27 cellular contexts compared by ENCODE assay signal in the genomic region with DNA sequence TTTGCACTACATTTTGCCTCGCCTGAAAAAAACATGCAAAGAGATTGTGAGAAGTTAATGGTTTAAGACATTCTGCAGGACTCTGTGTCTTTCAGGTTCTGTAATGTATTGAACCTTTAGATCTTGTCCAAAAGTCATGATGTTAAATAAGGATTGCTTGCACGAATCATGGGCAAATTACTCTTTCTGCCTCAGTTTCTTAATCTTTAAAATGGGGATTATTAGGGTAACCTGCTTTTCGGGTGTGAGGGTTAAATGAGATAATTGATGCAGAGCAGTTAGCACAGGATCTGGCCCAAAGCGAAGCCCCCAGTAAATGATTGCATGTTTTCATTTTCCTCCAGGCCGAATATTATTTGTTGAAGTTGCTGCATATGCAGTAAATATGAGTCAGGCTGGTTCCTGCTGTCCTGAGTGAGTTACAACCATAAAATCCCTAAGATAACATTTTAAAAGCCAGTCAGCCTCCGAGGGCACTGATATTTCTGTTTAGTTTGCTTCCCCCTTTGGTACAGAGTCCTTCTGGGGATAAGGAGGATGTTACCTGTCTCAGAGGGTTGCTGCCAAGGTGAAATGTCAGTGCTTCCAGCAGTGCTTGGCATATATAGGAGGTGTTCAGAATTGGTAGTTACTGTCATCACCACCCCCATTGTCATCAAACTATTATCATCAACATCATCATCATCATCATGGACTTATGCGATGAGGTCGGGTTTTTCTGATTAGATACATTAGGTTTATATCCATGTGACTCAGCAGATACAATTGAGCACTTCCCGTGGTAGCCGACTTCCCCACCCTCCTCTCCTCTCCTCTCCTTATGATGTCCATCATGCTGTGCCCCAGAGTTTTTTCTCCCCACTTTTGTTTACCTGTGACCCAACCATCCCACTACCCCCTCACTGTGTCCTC. TPM values are rescaled to one million over a fixed set of nuclear protein-coding genes. Genes with fewer than 3 reads are reported as not detected.
A peak's percentile ranks its signal among the peaks of the same experiment; 100 is the strongest.
DNase-seq lines count a peak whose midpoint lies in the region; ATAC-seq, FAIRE-seq and TF ChIP-seq lines count a peak whose summit lies in the region.
"Had no signal": no experiment of that assay in that cellular context is flagged by ENCODE, and none has a peak within 500 bp of the region (broad histone marks: within the 10 kb centered on the region; RNA-seq: fewer than 3 reads in every experiment).

No MANE protein-coding gene starts in this region.

- H3F3A ChIP-seq in smooth muscle cell (ENCODE audit: low read depth) = no peaks in the 10 kb centered on the region

- H3K4me1 ChIP-seq in OCI-LY3 (ENCODE audit: low read length) (peaks cover 76% of the 10 kb centered on the region), endothelial cell of umbilical vein (ENCODE audit: control insufficient read depth, extremely low read depth, insufficient read depth, low read length) (peaks cover 6% of the 10 kb centered on the region), smooth muscle cell (ENCODE audit: low read depth) (peaks cover 5% of the 10 kb centered on the region), BE2C (peaks cover 3% of the 10 kb centered on the region; the same call in 1 of the 2 replicates), lower lobe of right lung (peaks cover 11% of the 10 kb centered on the region)

- H2AFZ ChIP-seq in OCI-LY3 (ENCODE audit: low read depth, low read length) (no peak overlapping the region), endothelial cell of umbilical vein (ENCODE audit: low read depth, low read length) (no peak overlapping the region), smooth muscle cell (ENCODE audit: low read depth) (no peak overlapping the region)

- intact Hi-C loops in endothelial cell of umbilical vein (cut with micrococcal nuclease) = no loop called here
- intact Hi-C loops in lower lobe of right lung (cut with DNase I) = no loop called here

- peak overlapping the region; percentile 45 for H3K4me2 ChIP-seq in OCI-LY3 (ENCODE audit: low read length)
- no peak overlapping the region for H3K4me2 ChIP-seq in endothelial cell of umbilical vein (ENCODE audit: insufficient read depth, low read length)
- peak overlapping the region; percentile 49 for H3K4me2 ChIP-seq in smooth muscle cell
- H3K4me2 ChIP-seq: BLaER1 had no signal

- H3K4me1 Mint-ChIP-seq in stimulated activated naive CD8-positive, alpha-beta T cell treated with anti-CD3 and anti-CD28 coated beads, Interleukin-15, Interleukin-2, amounts not matched to agents 100 ng/mL and 50 ng/mL, for 24 hours (ENCODE audit: low read depth) = peaks cover 45% of the 10 kb centered on the region

- H3K79me2 ChIP-seq in OCI-LY3 (ENCODE audit: low read length) (peaks cover 73% of the 10 kb centered on the region), endothelial cell of umbilical vein (ENCODE audit: control insufficient read depth, insufficient read depth, low read length) (peaks cover 4% of the 10 kb centered on the region), smooth muscle cell (ENCODE audit: low read depth) (no peaks in the 10 kb centered on the region)

- POLR2A ChIA-PET in endothelial cell of umbilical vein (lab: Charles Lee) = no interaction called here

- H3K9me3 Mint-ChIP-seq in stimulated activated naive CD8-positive, alpha-beta T cell treated with anti-CD3 and anti-CD28 coated beads, Interleukin-15, Interleukin-2, amounts not matched to agents 100 ng/mL and 50 ng/mL, for 24 hours = no peaks in the 10 kb centered on the region
- H3K9me3 Mint-ChIP-seq: activated CD4-positive, alpha-beta memory T cell treated with anti-CD3 and anti-CD28 coated beads, Interleukin-2, amount 10 ng/mL, durations not matched to agents 7 days and 5 days; activated T-helper 17 cell treated with anti-CD3 and anti-CD28 coated beads, Interleukin-2, amount 50 U/mL, for 72 hours; nephron; T-cell had no signal

- H3K27ac ChIP-seq in OCI-LY3 (ENCODE audit: low read length) (peak overlapping the region; percentile 95), endothelial cell of umbilical vein (ENCODE audit: insufficient read depth, low read depth, low read length) (no peak overlapping the region), smooth muscle cell (ENCODE audit: low read depth) (no peak overlapping the region), lower lobe of right lung (no peak overlapping the region)
- H3K27ac ChIP-seq: BLaER1, dorsolateral prefrontal cortex, pancreas, spleen had no signal

- no peaks in the 10 kb centered on the region for H3K27me3 Mint-ChIP-seq in stimulated activated naive CD8-positive, alpha-beta T cell treated with anti-CD3 and anti-CD28 coated beads, Interleukin-15, Interleukin-2, amounts not matched to agents 100 ng/mL and 50 ng/mL, for 24 hours
- H3K27me3 Mint-ChIP-seq: activated CD4-positive, alpha-beta memory T cell treated with anti-CD3 and anti-CD28 coated beads, Interleukin-2, amount 10 ng/mL, durations not matched to agents 7 days and 5 days; activated naive CD8-positive, alpha-beta T cell; activated T-helper 17 cell treated with anti-CD3 and anti-CD28 coated beads, Interleukin-2, amount 50 U/mL, for 72 hours; T-cell had no signal

- H3K9ac ChIP-seq in OCI-LY3 (ENCODE audit: low read length) (peak overlapping the region; percentile 48), endothelial cell of umbilical vein (replicated peaks; ENCODE audit: extremely low read depth, insufficient read depth, low read length) (no peak overlapping the region), smooth muscle cell (ENCODE audit: low read depth) (no peak overlapping the region)
- H3K9ac ChIP-seq: BLaER1 had no signal

- peak; percentile 49 for FAIRE-seq in endothelial cell of umbilical vein (lab: Jason Lieb, UNC)
- FAIRE-seq: kidney, pancreas had no signal

- H3K9me3 ChIP-seq in OCI-LY3 (ENCODE audit: insufficient read depth, low read length) (no peaks in the 10 kb centered on the region), endothelial cell of umbilical vein (replicated peaks; ENCODE audit: control insufficient read depth, insufficient read depth, low read length) (no peaks in the 10 kb centered on the region), smooth muscle cell (replicated peaks; ENCODE audit: low read depth) (no peaks in the 10 kb centered on the region), BE2C (no peaks in the 10 kb centered on the region; the same call in 1 of the 2 replicates), lower lobe of right lung (no peaks in the 10 kb centered on the region)
- H3K9me3 ChIP-seq: BLaER1, mucosa of descending colon, pancreas, spleen had no signal

- H3K36me3 ChIP-seq in OCI-LY3 (replicated peaks; ENCODE audit: low read depth, low read length) (peaks cover 27% of the 10 kb centered on the region), endothelial cell of umbilical vein (ENCODE audit: control insufficient read depth in 2 of 2, extremely low read depth in 1 of 2, insufficient read depth in 2 of 2, low read length in 2 of 2) (no peaks in the 10 kb centered on the region), smooth muscle cell (ENCODE audit: low read depth) (no peaks in the 10 kb centered on the region), BE2C (no peaks in the 10 kb centered on the region), lower lobe of right lung (no peaks in the 10 kb centered on the region)
- H3K36me3 ChIP-seq: BLaER1, pancreas, spleen had no signal

- H3K27ac Mint-ChIP-seq in stimulated activated naive CD8-positive, alpha-beta T cell treated with anti-CD3 and anti-CD28 coated beads, Interleukin-15, Interleukin-2, amounts not matched to agents 100 ng/mL and 50 ng/mL, for 24 hours = peak overlapping the region; percentile 21
- H3K27ac Mint-ChIP-seq: activated CD4-positive, alpha-beta memory T cell treated with anti-CD3 and anti-CD28 coated beads, Interleukin-2, amount 10 ng/mL, durations not matched to agents 7 days and 5 days; activated naive CD8-positive, alpha-beta T cell; activated T-helper 17 cell treated with anti-CD3 and anti-CD28 coated beads, Interleukin-2, amount 50 U/mL, for 72 hours; nephron; T-cell; type B pancreatic cell had no signal

- CTCF ChIA-PET in endothelial cell of umbilical vein (lab: Charles Lee) = no interaction called here

- no peak for TF ChIP-seq CTCF in OCI-LY3 (IDR thresholded peaks at IDR 0.05; ENCODE audit: low read depth, low read length)
- no peak for TF ChIP-seq CTCF in endothelial cell of umbilical vein (IDR thresholded peaks at IDR 0.05; ENCODE audit: extremely low read depth in 1 of 2, insufficient read depth in 1 of 2, low read depth in 1 of 2, low read length in 2 of 2)
- no peak for TF ChIP-seq CTCF in smooth muscle cell (IDR thresholded peaks at IDR 0.05; ENCODE audit: borderline replicate concordance, insufficient read depth, poor library complexity, severe bottlenecking)
- TF ChIP-seq CTCF in BE2C (IDR thresholded peaks at IDR 0.05; ENCODE audit: low read depth, low read length) = no peak
- no peak for TF ChIP-seq CTCF in lower lobe of right lung (IDR thresholded peaks at IDR 0.05)

- H3K9me1 ChIP-seq in endothelial cell of umbilical vein (replicated peaks; ENCODE audit: control insufficient read depth, extremely low read depth, insufficient read depth, low read length) = no peaks in the 10 kb centered on the region

- no peak for TF ChIP-seq POLR2A in endothelial cell of umbilical vein (IDR thresholded peaks at IDR 0.05; ENCODE audit: low read depth, low read length)

- dilution Hi-C loops in endothelial cell of umbilical vein (cut with MboI; ENCODE audit: extremely low pct_ligation_motif_present, low sequenced_read_pairs) = no loop called here

- H3K4me3 ChIP-seq in OCI-LY3 (ENCODE audit: low read length) (peak overlapping the region; percentile 42), endothelial cell of umbilical vein (replicated peaks in 1 of 3; ENCODE audit: insufficient read depth in 1 of 3, low read depth in 1 of 3, low read length in 3 of 3) (no peak overlapping the region), smooth muscle cell (no peak overlapping the region), BE2C (ENCODE audit: low read depth, low read length) (no peak overlapping the region), lower lobe of right lung (no peak overlapping the region)
- H3K4me3 ChIP-seq: BLaER1, mucosa of descending colon, pancreas, spleen had no signal

- H3K4me3 Mint-ChIP-seq in stimulated activated naive CD8-positive, alpha-beta T cell treated with anti-CD3 and anti-CD28 coated beads, Interleukin-15, Interleukin-2, amounts not matched to agents 100 ng/mL and 50 ng/mL, for 24 hours = no peak overlapping the region
- H3K4me3 Mint-ChIP-seq: activated CD4-positive, alpha-beta memory T cell treated with anti-CD3 and anti-CD28 coated beads, Interleukin-2, amount 10 ng/mL, durations not matched to agents 7 days and 5 days; activated naive CD8-positive, alpha-beta T cell; activated T-helper 17 cell treated with anti-CD3 and anti-CD28 coated beads, Interleukin-2, amount 50 U/mL, for 72 hours; nephron; T-cell; type B pancreatic cell had no signal

- H4K20me1 ChIP-seq in OCI-LY3 (ENCODE audit: insufficient read depth, low read length) (no peaks in the 10 kb centered on the region), endothelial cell of umbilical vein (replicated peaks; ENCODE audit: control insufficient read depth, extremely low read depth, insufficient read depth, low read length) (no peaks in the 10 kb centered on the region), smooth muscle cell (ENCODE audit: low read depth) (no peaks in the 10 kb centered on the region)
- H4K20me1 ChIP-seq: BLaER1 had no signal

- no peak for ATAC-seq in stimulated activated naive CD8-positive, alpha-beta T cell treated with anti-CD3 and anti-CD28 coated beads, Interleukin-15, Interleukin-2, amounts not matched to agents 100 U/mL and 50 U/mL, for 24 hours
- ATAC-seq in HG03097 (IDR thresholded peaks at IDR 0.05; ENCODE audit: low FRiP score, unreplicated experiment) (no peak), lower lobe of right lung (no peak)
- ATAC-seq: activated T-helper 17 cell treated with anti-CD3 and anti-CD28 coated beads, Interleukin-2, amount 50 U/mL, for 72 hours; mucosa of descending colon; pancreas; T-cell had no signal

- peaks cover 4% of the 10 kb centered on the region for H3K36me3 Mint-ChIP-seq in stimulated activated naive CD8-positive, alpha-beta T cell treated with anti-CD3 and anti-CD28 coated beads, Interleukin-15, Interleukin-2, amounts not matched to agents 100 ng/mL and 50 ng/mL, for 24 hours (ENCODE audit: low read depth)
- H3K36me3 Mint-ChIP-seq: activated naive CD8-positive, alpha-beta T cell; type B pancreatic cell had no signal

- H3K27me3 ChIP-seq in OCI-LY3 (ENCODE audit: low read depth, low read length) (no peaks in the 10 kb centered on the region), endothelial cell of umbilical vein (ENCODE audit: control insufficient read depth in 2 of 2, insufficient read depth in 2 of 2, low read length in 2 of 2) (no peaks in the 10 kb centered on the region), smooth muscle cell (ENCODE audit: low read depth) (no peaks in the 10 kb centered on the region), BE2C (no peaks in the 10 kb centered on the region), lower lobe of right lung (ENCODE audit: low read depth) (no peaks in the 10 kb centered on the region)
- H3K27me3 ChIP-seq: BLaER1, dorsolateral prefrontal cortex, pancreas, spleen had no signal

- BruUV-seq in endothelial cell of umbilical vein (replicated peaks; lab: Mats Ljungman, UMichigan) = no TSS peak

- 65% methylated on average over 10 of the region's 10 CpGs for WGBS in smooth muscle cell (ENCODE audit: low lambda C conversion rate)

- DNase-seq in stimulated activated naive CD8-positive, alpha-beta T cell treated with anti-CD3 and anti-CD28 coated beads, Interleukin-15, Interleukin-2, amounts not matched to agents 100 U/mL and 50 U/mL, for 24 hours = no peak
- DNase-seq in endothelial cell of umbilical vein (ENCODE audit: low read depth, low spot score) = no peak
- no peak for DNase-seq in smooth muscle cell (lab: John Stamatoyannopoulos, UW; ENCODE audit: unreplicated experiment)
- no peak for DNase-seq in BE2C
- no peak for DNase-seq in lower lobe of right lung
- DNase-seq: activated CD4-positive, alpha-beta memory T cell treated with anti-CD3 and anti-CD28 coated beads, Interleukin-2, amount 10 ng/mL, durations not matched to agents 7 days and 5 days; activated CD4-positive, CD25-positive, alpha-beta regulatory T cell treated with anti-CD3 and anti-CD28 coated beads, Interleukin-2, amount 50 U/mL, for 72 hours; COR-L47; DMS79 treated with DMSO at 0.1 percent for 48 hours; dorsolateral prefrontal cortex; kidney; mucosa of descending colon; NCI-H1092; NCI-H1930; NCI-H526 treated with DMSO at 0.1 percent for 48 hours; pancreas; retina; spleen; T-cell had no signal

RNA-seq across cellular contexts. Expression of a gene that starts 20.6 kb away (rescaled TPM):
- total RNA-seq in endothelial cell of umbilical vein (151 and 164 TPM in 2 replicates), smooth muscle cell (24.1 and 34.6 TPM in 2 replicates), lower lobe of right lung (89.5 TPM)
- polyA plus RNA-seq in endothelial cell of umbilical vein (63.1 and 65.8 TPM in 2 replicates), smooth muscle cell (38.3 and 40.5 TPM in 2 replicates)
- polyA plus RNA-seq in endothelial cell of umbilical vein (2011; cell fraction: cytosol; rRNA removed) = 67.5 and 72.3 TPM in 2 replicates
- polyA plus RNA-seq in endothelial cell of umbilical vein (2011; cell fraction: nucleus; rRNA removed) = 155 and 157 TPM in 2 replicates
- polyA plus RNA-seq in endothelial cell of umbilical vein (2012) = 88.4 and 132 TPM in 2 replicates
- polyA minus RNA-seq in endothelial cell of umbilical vein = 119 and 130 TPM in 2 replicates
- 27.0 TPM for polyA minus RNA-seq in endothelial cell of umbilical vein (2011; cell fraction: cytosol; rRNA and poly(A)+ RNA removed)
- polyA minus RNA-seq in endothelial cell of umbilical vein (2011; cell fraction: nucleus; rRNA and poly(A)+ RNA removed) = 123 and 174 TPM in 2 replicates
- polyA plus RNA-seq in BE2C (2012; ENCODE audit: insufficient read depth, insufficient read length, low read depth) = 54.6 TPM
